16 cellular contexts compared by ENCODE assay signal in genomic region chr21:46390603-46391545, GRCh38.
DNase-seq lines count a peak whose midpoint lies in the region; ATAC-seq and TF ChIP-seq lines count a peak whose summit lies in the region.
"Had no signal": no experiment of that assay in that cellular context is flagged by ENCODE, and none has a peak within 500 bp of the region (broad histone marks: within the 10 kb centered on the region; RNA-seq: fewer than 3 reads in every experiment).

No MANE protein-coding gene starts in this region.

- peaks cover 4% of the 10 kb centered on the region for H3K79me2 ChIP-seq in osteoblast (ENCODE audit: insufficient read depth, low read length)

- peaks cover 9% of the 10 kb centered on the region for H4K20me1 ChIP-seq in osteoblast (ENCODE audit: insufficient read depth, low read length)

- no peaks in the 10 kb centered on the region for H3K27me3 ChIP-seq in right cardiac atrium (ENCODE audit: control insufficient read depth, insufficient read depth)
- H3K27me3 ChIP-seq in osteoblast (ENCODE audit: insufficient read depth, low read length), result no peaks in the 10 kb centered on the region
- no peaks in the 10 kb centered on the region for H3K27me3 ChIP-seq in CD4-positive, alpha-beta memory T cell (ENCODE audit: insufficient read depth, low read length)
- H3K27me3 ChIP-seq in HAP-1 (ENCODE audit: low read depth), result no peaks in the 10 kb centered on the region
- H3K27me3 ChIP-seq: MG63 had no signal

- intact Hi-C loops in Right ventricle myocardium superior (cut with DNase I) (no loop called here), right cardiac atrium (cut with DNase I) (no loop called here)
- intact Hi-C loops in CD4-positive, alpha-beta memory T cell (cut with micrococcal nuclease), result no loop called here

- no peak overlapping the region for H2AFZ ChIP-seq in osteoblast (ENCODE audit: low read length)

- TF ChIP-seq CTCF in brain (conservative IDR thresholded peaks at IDR 0.05) (no peak), osteoblast (IDR thresholded peaks at IDR 0.05; ENCODE audit: extremely low read depth, low read depth, low read length) (no peak), type B pancreatic cell (conservative IDR thresholded peaks at IDR 0.05) (no peak)

- no peak overlapping the region for H3K4me3 Mint-ChIP-seq in brain
- no peak overlapping the region for H3K4me3 Mint-ChIP-seq in type B pancreatic cell
- H3K4me3 Mint-ChIP-seq in CD4-positive, alpha-beta memory T cell, result no peak overlapping the region
- H3K4me3 Mint-ChIP-seq: CD8-positive, alpha-beta T cell had no signal

- H3K4me1 ChIP-seq in right cardiac atrium (ENCODE audit: control insufficient read depth, insufficient read depth, low read length) (no peaks in the 10 kb centered on the region), osteoblast (ENCODE audit: insufficient read depth, low read length) (peaks cover 22% of the 10 kb centered on the region), HAP-1 (no peaks in the 10 kb centered on the region)
- no peaks in the 10 kb centered on the region for H3K4me1 ChIP-seq in CD4-positive, alpha-beta memory T cell (ENCODE audit: insufficient read depth, low read length)

- H3K27ac ChIP-seq in right cardiac atrium (ENCODE audit: low read length) (no peak overlapping the region), osteoblast (ENCODE audit: low read depth, low read length) (no peak overlapping the region)
- no peak overlapping the region for H3K27ac ChIP-seq in CD4-positive, alpha-beta memory T cell (ENCODE audit: low read depth, low read length)
- H3K27ac ChIP-seq: KMS-11 had no signal

- H3K27ac Mint-ChIP-seq in brain (peak overlapping the region in 3 of 5 experiments; percentile 55 to 70 (median 57)), type B pancreatic cell (peak overlapping the region; percentile 52)
- peak overlapping the region in 1 of 7 donors; percentile 16 for H3K27ac Mint-ChIP-seq in CD4-positive, alpha-beta memory T cell
- H3K27ac Mint-ChIP-seq: CD8-positive, alpha-beta T cell had no signal

- H3K27me3 Mint-ChIP-seq in brain, result no peaks in the 10 kb centered on the region
- H3K27me3 Mint-ChIP-seq in type B pancreatic cell, result no peaks in the 10 kb centered on the region
- no peaks in the 10 kb centered on the region for H3K27me3 Mint-ChIP-seq in CD4-positive, alpha-beta memory T cell

- H3K4me1 Mint-ChIP-seq in brain, result peaks cover 27% of the 10 kb centered on the region
- H3K4me1 Mint-ChIP-seq in type B pancreatic cell (ENCODE audit: unreplicated experiment), result peaks cover 4% of the 10 kb centered on the region
- peaks cover 0 to 4% (median 0%) of the 10 kb centered on the region in 4 donors for H3K4me1 Mint-ChIP-seq in CD4-positive, alpha-beta memory T cell

- DNase-seq in Right ventricle myocardium superior (peak; percentile 34), right cardiac atrium (no peak), osteoblast (ENCODE audit: insufficient read length, low spot score, missing footprints) (peak; percentile 58), type B pancreatic cell (ENCODE audit: extremely low spot score, unreplicated experiment) (no peak), HAP-1 (ENCODE audit: low spot score in 2 of 2) (no peak), hypothalamus (lab: John Stamatoyannopoulos, UW) (no peak)
- DNase-seq in CD4-positive, alpha-beta memory T cell, result no peak
- DNase-seq: CD8-positive, alpha-beta T cell; MG63; NCI-H1092; NCI-H146; NCI-H2081; NCI-H748 treated with DMSO at 0.1 percent for 48 hours; RPMI8226 had no signal

- CTCF ChIA-PET in CD4-positive, alpha-beta memory T cell (lab: Charles Lee; ENCODE audit: partially characterized antibody), result interaction anchor here (1.3 kb wide), 1 partner anchor 248 kb away, joined by 4 read pairs; no protein-coding TSS in a partner anchor

- H3K36me3 Mint-ChIP-seq in brain (peaks cover 32% of the 10 kb centered on the region), type B pancreatic cell (peaks cover 4% of the 10 kb centered on the region)
- H3K36me3 Mint-ChIP-seq in CD4-positive, alpha-beta memory T cell, result peaks cover 24 to 39% of the 10 kb centered on the region in 2 donors

- H3K4me3 ChIP-seq in right cardiac atrium (ENCODE audit: low read length) (no peak overlapping the region), osteoblast (ENCODE audit: insufficient read depth, low read length) (no peak overlapping the region), HAP-1 (no peak overlapping the region)
- no peak overlapping the region for H3K4me3 ChIP-seq in CD4-positive, alpha-beta memory T cell (ENCODE audit: low read length in 2 of 2)
- H3K4me3 ChIP-seq: MG63 had no signal

- H3K4me2 ChIP-seq in osteoblast (ENCODE audit: insufficient read depth, low read length), result no peak overlapping the region
- H3K4me2 ChIP-seq: KMS-11 had no signal

- H3K9me3 ChIP-seq in right cardiac atrium (ENCODE audit: control insufficient read depth, low read length), result no peaks in the 10 kb centered on the region
- H3K9me3 ChIP-seq in osteoblast (ENCODE audit: low read depth, low read length), result no peaks in the 10 kb centered on the region
- H3K9me3 ChIP-seq in CD4-positive, alpha-beta memory T cell (ENCODE audit: control insufficient read depth in 1 of 2, low read length in 2 of 2), result no peaks in the 10 kb centered on the region
- no peaks in the 10 kb centered on the region for H3K9me3 ChIP-seq in HAP-1
- H3K9me3 ChIP-seq: MG63 had no signal

- in situ Hi-C loops in HAP-1 (cut with MboI; ENCODE audit: low sequenced_read_pairs), result no loop called here

- H3K9me3 Mint-ChIP-seq in brain, result no peaks in the 10 kb centered on the region
- no peaks in the 10 kb centered on the region for H3K9me3 Mint-ChIP-seq in type B pancreatic cell
- no peaks in the 10 kb centered on the region for H3K9me3 Mint-ChIP-seq in CD4-positive, alpha-beta memory T cell
- H3K9me3 Mint-ChIP-seq: CD8-positive, alpha-beta T cell had no signal

- ATAC-seq in Right ventricle myocardium superior (ENCODE audit: poor library complexity), result no peak
- ATAC-seq in right cardiac atrium, result no peak
- ATAC-seq: CD8-positive, alpha-beta T cell had no signal

- 94% methylated on average over 29 of the region's 29 CpGs for WGBS in right cardiac atrium

- H3K36me3 ChIP-seq in osteoblast (ENCODE audit: insufficient read depth, low read length), result no peaks in the 10 kb centered on the region
- H3K36me3 ChIP-seq in CD4-positive, alpha-beta memory T cell (ENCODE audit: insufficient read depth, low read length), result no peaks in the 10 kb centered on the region
- peaks cover 27% of the 10 kb centered on the region for H3K36me3 ChIP-seq in HAP-1 (replicated peaks)

- POLR2A ChIA-PET in CD4-positive, alpha-beta memory T cell (lab: Charles Lee; ENCODE audit: partially characterized antibody), result no interaction called here

Comparison
In these comparisons a context has a peak if more than half of its experiments do, and no peak if none do; other contexts are left out.
1. DNase-seq: peak in Right ventricle myocardium superior (single experiment) and osteoblast (single experiment); none in right cardiac atrium (0 of 3), type B pancreatic cell (single experiment), CD4-positive, alpha-beta memory T cell (0 of 5), HAP-1 (0 of 2) and hypothalamus (0 of 51).